Comparison of ENCODE assay signal across 17 cellular contexts in the genomic region with DNA sequence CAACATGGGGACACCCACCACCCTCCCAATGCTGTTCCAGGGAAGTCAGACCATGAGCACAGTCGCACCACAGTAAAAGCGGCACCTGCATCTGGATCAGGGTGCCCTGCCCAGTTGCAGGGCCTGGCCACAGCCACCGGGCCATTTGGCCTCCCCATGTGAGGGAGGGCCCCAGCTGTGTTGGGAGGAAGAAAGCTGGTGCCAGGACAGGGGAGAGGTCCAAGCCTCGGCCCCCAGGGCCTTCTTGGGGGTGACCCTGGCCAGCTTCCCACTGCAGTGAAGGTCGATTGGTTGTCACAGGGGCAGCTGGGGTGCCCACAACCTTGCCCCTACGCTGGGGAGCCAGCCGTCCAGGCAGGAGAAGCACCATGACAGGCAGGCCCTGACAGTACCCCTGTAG.
DNase-seq lines count a peak whose midpoint lies in the region; ATAC-seq and TF ChIP-seq lines count a peak whose summit lies in the region.
"Had no signal": no experiment of that assay in that cellular context is flagged by ENCODE, and none has a peak within 500 bp of the region (broad histone marks: within the 10 kb centered on the region; RNA-seq: fewer than 3 reads in every experiment).

No MANE protein-coding gene starts in this region.

- H3K4me2 ChIP-seq in neural progenitor cell (no peak overlapping the region), PC-3 (ENCODE audit: low read length) (no peak overlapping the region)
- H3K4me2 ChIP-seq: A549 had no signal

- POLR2A ChIA-PET in PC-3 (lab: Charles Lee; ENCODE audit: unreplicated experiment) = no interaction called here

- no peak overlapping the region for H3K4me3 Mint-ChIP-seq in neural progenitor cell
- no peak overlapping the region for H3K4me3 Mint-ChIP-seq in stimulated activated naive B cell treated with anti-CD40 and anti-IgM and Interleukin-4, amounts not matched to agents 10 μg/mL and 1 μg/mL and 100 μg/mL, for 72 hours
- H3K4me3 Mint-ChIP-seq: CD4-positive, alpha-beta T cell had no signal

- CTCF ChIA-PET in PC-3 (lab: Charles Lee) = no interaction called here

- TF ChIP-seq POLR2A in esophagus muscularis mucosa (IDR thresholded peaks at IDR 0.05; ENCODE audit: low read depth) = no peak

- H3K27me3 ChIP-seq in esophagus muscularis mucosa (peaks cover 0 to 16% (median 0%) of the 10 kb centered on the region in 4 donors), neural progenitor cell (no peaks in the 10 kb centered on the region), PC-3 (ENCODE audit: low read length) (peaks cover 6% of the 10 kb centered on the region; the same call in 1 of the 2 replicates)

- H3K27ac Mint-ChIP-seq in neural progenitor cell = peak overlapping the region; percentile 69
- H3K27ac Mint-ChIP-seq in stimulated activated naive B cell treated with anti-CD40 and anti-IgM and Interleukin-4, amounts not matched to agents 10 μg/mL and 1 μg/mL and 100 μg/mL, for 72 hours = no peak overlapping the region
- H3K27ac Mint-ChIP-seq: CD4-positive, alpha-beta T cell had no signal

- no peaks in the 10 kb centered on the region for H3K9me2 ChIP-seq in PC-3 (replicated peaks; ENCODE audit: low read length)

- BruUV-seq in PC-3 (replicated peaks; lab: Mats Ljungman, UMichigan) = no TSS peak

- peaks cover 6% of the 10 kb centered on the region for H3K4me1 Mint-ChIP-seq in neural progenitor cell
- H3K4me1 Mint-ChIP-seq in stimulated activated naive B cell treated with anti-CD40 and anti-IgM and Interleukin-4, amounts not matched to agents 10 μg/mL and 1 μg/mL and 100 μg/mL, for 72 hours = no peaks in the 10 kb centered on the region

- H3K4me1 ChIP-seq in esophagus muscularis mucosa = no peaks in the 10 kb centered on the region
- no peaks in the 10 kb centered on the region for H3K4me1 ChIP-seq in neural progenitor cell
- no peaks in the 10 kb centered on the region; the same call in 1 of the 2 replicates for H3K4me1 ChIP-seq in PC-3 (ENCODE audit: insufficient read depth, low read length)
- H3K4me1 ChIP-seq: A549 had no signal

- no peak overlapping the region for H3K4me3 ChIP-seq in esophagus muscularis mucosa
- no peak overlapping the region for H3K4me3 ChIP-seq in neural progenitor cell
- no peak overlapping the region for H3K4me3 ChIP-seq in PC-3 (ENCODE audit: low read length)
- H3K4me3 ChIP-seq: A549 had no signal

- H3F3A ChIP-seq in neural progenitor cell (ENCODE audit: low read depth) (no peaks in the 10 kb centered on the region), PC-3 (ENCODE audit: low read length, unreplicated experiment) (no peaks in the 10 kb centered on the region)

- ATAC-seq in Right ventricle myocardium superior (ENCODE audit: poor library complexity) = no peak
- no peak for ATAC-seq in GM21825 (IDR thresholded peaks at IDR 0.05; ENCODE audit: unreplicated experiment)
- ATAC-seq in stimulated activated naive B cell treated with anti-CD40 and anti-IgM and Interleukin-4, amounts not matched to agents 10 μg/mL and 1 μg/mL and 100 μg/mL, for 72 hours (replicated peaks) = no peak
- no peak for ATAC-seq in PC-3
- ATAC-seq: A549 had no signal

- TF ChIP-seq EP300 in esophagus muscularis mucosa (IDR thresholded peaks at IDR 0.05) = no peak

- peaks cover 5% of the 10 kb centered on the region for H3K27me3 Mint-ChIP-seq in neural progenitor cell (ENCODE audit: insufficient read depth, low read depth)
- H3K27me3 Mint-ChIP-seq in stimulated activated naive B cell treated with anti-CD40 and anti-IgM and Interleukin-4, amounts not matched to agents 10 μg/mL and 1 μg/mL and 100 μg/mL, for 72 hours = peaks cover 0 to 4% of the 10 kb centered on the region in 2 donors

- no peaks in the 10 kb centered on the region for H3K36me3 ChIP-seq in esophagus muscularis mucosa
- H3K36me3 ChIP-seq in neural progenitor cell = no peaks in the 10 kb centered on the region
- no peaks in the 10 kb centered on the region for H3K36me3 ChIP-seq in PC-3 (ENCODE audit: low read depth, low read length)

- H3K79me2 ChIP-seq in neural progenitor cell (ENCODE audit: low read depth) (no peaks in the 10 kb centered on the region), PC-3 (ENCODE audit: low read length) (no peaks in the 10 kb centered on the region)

- H2AFZ ChIP-seq in neural progenitor cell (replicated peaks) (no peak overlapping the region), PC-3 (ENCODE audit: low read length) (no peak overlapping the region)

- no peaks in the 10 kb centered on the region for H3K36me3 Mint-ChIP-seq in neural progenitor cell
- H3K36me3 Mint-ChIP-seq in stimulated activated naive B cell treated with anti-CD40 and anti-IgM and Interleukin-4, amounts not matched to agents 10 μg/mL and 1 μg/mL and 100 μg/mL, for 72 hours = no peaks in the 10 kb centered on the region

- DNase-seq in cardiac septum (ENCODE audit: low spot score) = peak; percentile 71
- no peak for DNase-seq in Right ventricle myocardium superior
- DNase-seq in esophagus muscularis mucosa (ENCODE audit: extremely low spot score) = peak; percentile 68
- DNase-seq in neural progenitor cell (ENCODE audit: low spot score) = no peak
- DNase-seq in stimulated activated naive B cell treated with anti-CD40 and anti-IgM and Interleukin-4, amounts not matched to agents 10 μg/mL and 1 μg/mL and 100 μg/mL, for 72 hours = no peak
- no peak for DNase-seq in PC-3
- DNase-seq: AML-193; CD4-positive, alpha-beta T cell; DMS153; DMS79; GDM1; HCEC 1CT had no signal

- H3K9me3 Mint-ChIP-seq in neural progenitor cell = peaks cover 2% of the 10 kb centered on the region
- no peaks in the 10 kb centered on the region for H3K9me3 Mint-ChIP-seq in stimulated activated naive B cell treated with anti-CD40 and anti-IgM and Interleukin-4, amounts not matched to agents 10 μg/mL and 1 μg/mL and 100 μg/mL, for 72 hours
- H3K9me3 Mint-ChIP-seq: CD4-positive, alpha-beta T cell had no signal

- no peaks in the 10 kb centered on the region for H3K9me3 ChIP-seq in esophagus muscularis mucosa
- H3K9me3 ChIP-seq in neural progenitor cell (ENCODE audit: low read depth) = no peaks in the 10 kb centered on the region
- H3K9me3 ChIP-seq in PC-3 (ENCODE audit: low read length) = no peaks in the 10 kb centered on the region
- H3K9me3 ChIP-seq: A549 had no signal

- no peak overlapping the region for H3K27ac ChIP-seq in esophagus muscularis mucosa (replicated peaks in 1 of 4)
- no peak overlapping the region for H3K27ac ChIP-seq in neural progenitor cell
- H3K27ac ChIP-seq in PC-3 (ENCODE audit: low read length) = no peak overlapping the region
- H3K27ac ChIP-seq: 22Rv1, A549, C4-2B, HL-60 had no signal

- H3K9ac ChIP-seq in neural progenitor cell (no peak overlapping the region), PC-3 (ENCODE audit: low read length) (no peak overlapping the region)

- 93% methylated on average over 4 of the region's 7 CpGs for WGBS in esophagus muscularis mucosa

- intact Hi-C loops in cardiac septum (cut with DNase I) = no loop called here
- intact Hi-C loops in Right ventricle myocardium superior (cut with DNase I) = no loop called here
- intact Hi-C loops in esophagus muscularis mucosa (cut with DNase I) = no loop called here
- intact Hi-C loops in PC-3 (cut with micrococcal nuclease) = no loop called here

- no peaks in the 10 kb centered on the region for H4K20me1 ChIP-seq in neural progenitor cell (ENCODE audit: low read depth)
- no peaks in the 10 kb centered on the region for H4K20me1 ChIP-seq in PC-3 (ENCODE audit: low read length)

- TF ChIP-seq CTCF in esophagus muscularis mucosa (IDR thresholded peaks at IDR 0.05) (no peak), neural progenitor cell (IDR thresholded peaks at IDR 0.05) (no peak), PC-3 (conservative IDR thresholded peaks at IDR 0.05; ENCODE audit: low read depth, low read length) (no peak)

Comparison
In these comparisons a context has a peak if more than half of its experiments do, and no peak if none do; other contexts are left out.
1. DNase-seq: peak in cardiac septum (single experiment) and esophagus muscularis mucosa (single experiment); none in Right ventricle myocardium superior (single experiment), neural progenitor cell (single experiment), stimulated activated naive B cell treated with anti-CD40 and anti-IgM and Interleukin-4, amounts not matched to agents 10 μg/mL and 1 μg/mL and 100 μg/mL, for 72 hours (single experiment) and PC-3 (single experiment).